Comparison of ENCODE assay signal across 17 cellular contexts in the genomic region with DNA sequence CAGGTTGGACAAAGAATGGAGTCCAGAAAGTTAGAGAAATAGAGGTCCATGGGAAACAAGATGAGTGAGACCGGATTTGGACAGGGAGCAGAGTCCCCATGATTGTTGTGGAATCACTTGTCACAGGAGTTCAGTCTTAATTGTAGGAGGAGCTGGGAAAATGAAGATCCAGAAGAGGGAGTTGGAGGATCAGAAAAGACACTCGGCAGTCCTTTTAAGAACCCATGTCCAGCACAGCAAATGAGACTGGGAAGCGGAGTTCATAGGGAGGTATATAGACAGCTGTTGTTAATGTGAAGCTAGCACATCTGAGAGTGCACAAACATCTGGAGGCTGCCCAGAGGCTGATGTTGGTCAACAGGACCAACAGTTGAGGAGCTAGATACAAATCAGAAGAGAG.
DNase-seq lines count a peak whose midpoint lies in the region; ATAC-seq and TF ChIP-seq lines count a peak whose summit lies in the region.
"Had no signal": no experiment of that assay in that cellular context is flagged by ENCODE, and none has a peak within 500 bp of the region (broad histone marks: within the 10 kb centered on the region; RNA-seq: fewer than 3 reads in every experiment).

No MANE protein-coding gene starts in this region.

- no peak overlapping the region for H3K27ac Mint-ChIP-seq in stimulated activated naive B cell treated with anti-CD40 and anti-IgM and Interleukin-4, amounts not matched to agents 10 μg/mL and 1 μg/mL and 100 μg/mL, for 72 hours
- H3K27ac Mint-ChIP-seq: activated CD4-positive, alpha-beta T cell treated with anti-CD3 and anti-CD28 coated beads for 36 hours; stimulated activated memory B cell treated with anti-CD40 and anti-IgM and Interleukin-4, amounts not matched to agents 10 μg/mL and 1 μg/mL and 100 μg/mL, for 72 hours had no signal

- H3K9me3 ChIP-seq in hepatocyte (ENCODE audit: low read depth): no peaks in the 10 kb centered on the region
- H3K9me3 ChIP-seq: SJCRH30 had no signal

- H2AFZ ChIP-seq in hepatocyte: no peak overlapping the region

- H3K4me3 Mint-ChIP-seq in stimulated activated naive B cell treated with anti-CD40 and anti-IgM and Interleukin-4, amounts not matched to agents 10 μg/mL and 1 μg/mL and 100 μg/mL, for 72 hours: no peak overlapping the region
- H3K4me3 Mint-ChIP-seq: activated CD4-positive, alpha-beta T cell treated with anti-CD3 and anti-CD28 coated beads for 36 hours; stimulated activated memory B cell treated with anti-CD40 and anti-IgM and Interleukin-4, amounts not matched to agents 10 μg/mL and 1 μg/mL and 100 μg/mL, for 72 hours had no signal

- H3K9me2 ChIP-seq in hepatocyte (replicated peaks; ENCODE audit: insufficient read depth): no peaks in the 10 kb centered on the region

- TF ChIP-seq CTCF in VCaP (conservative IDR thresholded peaks at IDR 0.05) (0 out of 2 replicates have a peak, but pooled peaks have one; percentile 33), hepatocyte (IDR thresholded peaks at IDR 0.05; ENCODE audit: poor library complexity) (peak; percentile 9)

- DNase-seq in DMS114 treated with DMSO at 0.1 percent for 48 hours (lab: John Stamatoyannopoulos, UW; ENCODE audit: unreplicated experiment): peak; percentile 50
- peak; percentile 38 for DNase-seq in HT1080 (ENCODE audit: low read depth)
- DNase-seq in hepatocyte (ENCODE audit: low spot score): no peak
- DNase-seq in T-helper 1 cell: no peak
- DNase-seq in stimulated activated naive B cell treated with anti-CD40 and anti-IgM and Interleukin-4, amounts not matched to agents 10 μg/mL and 1 μg/mL and 100 μg/mL, for 72 hours: no peak
- DNase-seq: activated CD4-positive, alpha-beta T cell treated with anti-CD3 and anti-CD28 coated beads for 36 hours; cerebellar nuclear complex; DMS79; left ventricle myocardium inferior; NCI-H2029 treated with DMSO at 0.1 percent for 48 hours; nucleus accumbens had no signal

- no peaks in the 10 kb centered on the region for H3K27me3 Mint-ChIP-seq in stimulated activated naive B cell treated with anti-CD40 and anti-IgM and Interleukin-4, amounts not matched to agents 10 μg/mL and 1 μg/mL and 100 μg/mL, for 72 hours
- H3K27me3 Mint-ChIP-seq: activated CD4-positive, alpha-beta T cell treated with anti-CD3 and anti-CD28 coated beads for 36 hours; stimulated activated memory B cell treated with anti-CD40 and anti-IgM and Interleukin-4, amounts not matched to agents 10 μg/mL and 1 μg/mL and 100 μg/mL, for 72 hours had no signal

- peaks cover 0 to 5% of the 10 kb centered on the region in 2 donors for H3K9me3 Mint-ChIP-seq in stimulated activated naive B cell treated with anti-CD40 and anti-IgM and Interleukin-4, amounts not matched to agents 10 μg/mL and 1 μg/mL and 100 μg/mL, for 72 hours

- no peaks in the 10 kb centered on the region for H3K79me2 ChIP-seq in hepatocyte

- no peaks in the 10 kb centered on the region for H3K27me3 ChIP-seq in hepatocyte
- H3K27me3 ChIP-seq: gastroesophageal sphincter, SJCRH30 had no signal

- no peak overlapping the region for H3K4me3 ChIP-seq in hepatocyte
- H3K4me3 ChIP-seq: gastroesophageal sphincter, left ventricle myocardium inferior, SJCRH30 had no signal

- no peak for ATAC-seq in HG02840 (IDR thresholded peaks at IDR 0.05; ENCODE audit: low FRiP score, unreplicated experiment)
- ATAC-seq in stimulated activated naive B cell treated with anti-CD40 and anti-IgM and Interleukin-4, amounts not matched to agents 10 μg/mL and 1 μg/mL and 100 μg/mL, for 72 hours (replicated peaks): no peak
- ATAC-seq in HG03045 (IDR thresholded peaks at IDR 0.05; ENCODE audit: unreplicated experiment): no peak
- ATAC-seq: activated CD4-positive, alpha-beta T cell treated with anti-CD3 and anti-CD28 coated beads for 36 hours; gastroesophageal sphincter had no signal

- H3K4me1 Mint-ChIP-seq in stimulated activated naive B cell treated with anti-CD40 and anti-IgM and Interleukin-4, amounts not matched to agents 10 μg/mL and 1 μg/mL and 100 μg/mL, for 72 hours: no peaks in the 10 kb centered on the region
- H3K4me1 Mint-ChIP-seq: activated CD4-positive, alpha-beta T cell treated with anti-CD3 and anti-CD28 coated beads for 36 hours; stimulated activated memory B cell treated with anti-CD40 and anti-IgM and Interleukin-4, amounts not matched to agents 10 μg/mL and 1 μg/mL and 100 μg/mL, for 72 hours had no signal

- H3K36me3 ChIP-seq in hepatocyte (replicated peaks; ENCODE audit: insufficient read depth, low read depth): no peaks in the 10 kb centered on the region
- H3K36me3 ChIP-seq: gastroesophageal sphincter, left ventricle myocardium inferior, SJCRH30 had no signal

- whole genome bisulfite sequencing in hepatocyte (ENCODE audit: low lambda C conversion rate, missing lambda C conversion rate): 78% methylated on average over 3 of the region's 3 CpGs

- H4K20me1 ChIP-seq in hepatocyte (ENCODE audit: insufficient read depth, poor library complexity, severe bottlenecking): no peaks in the 10 kb centered on the region

- no peaks in the 10 kb centered on the region for H3K36me3 Mint-ChIP-seq in stimulated activated naive B cell treated with anti-CD40 and anti-IgM and Interleukin-4, amounts not matched to agents 10 μg/mL and 1 μg/mL and 100 μg/mL, for 72 hours
- H3K36me3 Mint-ChIP-seq: stimulated activated memory B cell treated with anti-CD40 and anti-IgM and Interleukin-4, amounts not matched to agents 10 μg/mL and 1 μg/mL and 100 μg/mL, for 72 hours had no signal

- no peak overlapping the region for H3K4me2 ChIP-seq in hepatocyte

- H3K27ac ChIP-seq in VCaP: no peak overlapping the region
- H3K27ac ChIP-seq in hepatocyte: no peak overlapping the region
- H3K27ac ChIP-seq: gastroesophageal sphincter, left ventricle myocardium inferior, SJCRH30 had no signal

- H3K4me1 ChIP-seq in hepatocyte (ENCODE audit: insufficient read depth): no peaks in the 10 kb centered on the region
- H3K4me1 ChIP-seq: gastroesophageal sphincter, left ventricle myocardium inferior, SJCRH30 had no signal

Comparison
In these comparisons a context has a peak if more than half of its experiments do, and no peak if none do; other contexts are left out.
1. DNase-seq: peak in DMS114 treated with DMSO at 0.1 percent for 48 hours (single experiment) and HT1080 (single experiment); none in hepatocyte (single experiment), T-helper 1 cell (0 of 5) and stimulated activated naive B cell treated with anti-CD40 and anti-IgM and Interleukin-4, amounts not matched to agents 10 μg/mL and 1 μg/mL and 100 μg/mL, for 72 hours (single experiment).